ENCODE assay signal across 8 cellular contexts in the genomic region with DNA sequence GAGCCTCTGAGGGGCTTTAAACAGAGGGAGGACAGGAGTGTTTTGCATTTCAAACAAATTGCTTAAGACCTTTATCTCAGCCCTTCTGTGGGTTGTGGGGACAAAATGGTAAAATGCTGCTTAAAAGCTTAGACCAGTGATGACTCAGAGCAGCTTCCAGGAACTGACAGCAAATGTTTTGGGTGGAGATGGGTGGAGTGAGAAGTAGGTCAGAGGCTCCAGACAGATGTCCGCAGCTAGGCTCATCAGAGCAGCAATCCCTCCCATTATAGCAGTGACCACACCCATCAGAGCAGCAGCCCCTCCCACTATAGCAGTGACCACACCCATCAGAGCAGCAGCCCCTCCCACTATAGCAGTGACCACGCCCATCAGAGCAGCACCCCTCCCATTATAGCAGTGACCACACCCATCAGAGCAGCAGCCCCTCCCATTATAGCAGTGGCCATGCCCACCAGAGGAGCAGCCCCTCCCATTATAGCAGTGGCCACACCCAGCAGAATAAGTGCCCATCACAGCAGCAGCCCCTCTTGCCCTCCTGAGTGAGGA.
DNase-seq lines count a peak whose midpoint lies in the region; ATAC-seq and TF ChIP-seq lines count a peak whose summit lies in the region.

No MANE protein-coding gene starts in this region.

- H3K4me1 ChIP-seq in suprapubic skin (peaks cover 24% of the 10 kb centered on the region), neural progenitor cell (no peaks in the 10 kb centered on the region)

- WGBS in suprapubic skin, result 39% methylated on average over 2 of the region's 2 CpGs

- H3K36me3 Mint-ChIP-seq in neural progenitor cell, result no peaks in the 10 kb centered on the region

- DNase-seq in activated naive CD4-positive, alpha-beta T cell treated with Interleukin-2 at 50 U/mL for 16 hours, result peak; percentile 24
- no peak for DNase-seq in activated naive CD4-positive, alpha-beta T cell (lab: John Stamatoyannopoulos, UW)
- DNase-seq in activated CD4-positive, alpha-beta T cell treated with anti-CD3 and anti-CD28 coated beads for 48 hours, result peak; percentile 41
- DNase-seq in left ventricle myocardium superior (no peak), suprapubic skin (ENCODE audit: low spot score in 2 of 2) (no peak), neural progenitor cell (ENCODE audit: low spot score) (no peak)

- intact Hi-C loops in left ventricle myocardium superior (cut with micrococcal nuclease), result no loop called here

- H3K9ac ChIP-seq in neural progenitor cell, result no peak overlapping the region

- H3K36me3 ChIP-seq in suprapubic skin (no peaks in the 10 kb centered on the region), neural progenitor cell (no peaks in the 10 kb centered on the region)

- H3K27me3 Mint-ChIP-seq in neural progenitor cell (ENCODE audit: insufficient read depth, low read depth), result peaks cover 11% of the 10 kb centered on the region

- ATAC-seq in left ventricle myocardium superior (peak; percentile 75), HG02884 (IDR thresholded peaks at IDR 0.05; ENCODE audit: unreplicated experiment) (no peak), GM21619 (IDR thresholded peaks at IDR 0.05; ENCODE audit: unreplicated experiment) (no peak)

- H3K9me3 ChIP-seq in suprapubic skin (no peaks in the 10 kb centered on the region), neural progenitor cell (ENCODE audit: low read depth) (no peaks in the 10 kb centered on the region)

- no peaks in the 10 kb centered on the region for H3K79me2 ChIP-seq in neural progenitor cell (ENCODE audit: low read depth)

- H3F3A ChIP-seq in neural progenitor cell (ENCODE audit: low read depth), result no peaks in the 10 kb centered on the region

- TF ChIP-seq CTCF in suprapubic skin (IDR thresholded peaks at IDR 0.05) (no peak), neural progenitor cell (IDR thresholded peaks at IDR 0.05) (no peak)

- H3K27ac ChIP-seq in suprapubic skin, result peak overlapping the region; percentile 62
- H3K27ac ChIP-seq in neural progenitor cell, result no peak overlapping the region

- no peak overlapping the region for H3K27ac Mint-ChIP-seq in neural progenitor cell

- H3K4me1 Mint-ChIP-seq in neural progenitor cell, result no peaks in the 10 kb centered on the region

- no peaks in the 10 kb centered on the region for H3K9me3 Mint-ChIP-seq in neural progenitor cell

- H3K27me3 ChIP-seq in suprapubic skin (peaks cover 8% of the 10 kb centered on the region), neural progenitor cell (no peaks in the 10 kb centered on the region)

- TF ChIP-seq EP300 in suprapubic skin (IDR thresholded peaks at IDR 0.05), result no peak

- H3K4me3 Mint-ChIP-seq in neural progenitor cell, result no peak overlapping the region

- no peak overlapping the region for H3K4me2 ChIP-seq in neural progenitor cell

- no peak for TF ChIP-seq POLR2A in suprapubic skin (IDR thresholded peaks at IDR 0.05)

- H2AFZ ChIP-seq in neural progenitor cell (replicated peaks), result no peak overlapping the region

- no peaks in the 10 kb centered on the region for H4K20me1 ChIP-seq in neural progenitor cell (ENCODE audit: low read depth)

- H3K4me3 ChIP-seq in suprapubic skin, result no peak overlapping the region
- H3K4me3 ChIP-seq in neural progenitor cell, result no peak overlapping the region

Comparison
In these comparisons a context has a peak if more than half of its experiments do, and no peak if none do; other contexts are left out.
1. DNase-seq: peak in activated naive CD4-positive, alpha-beta T cell treated with Interleukin-2 at 50 U/mL for 16 hours (single experiment) and activated CD4-positive, alpha-beta T cell treated with anti-CD3 and anti-CD28 coated beads for 48 hours (single experiment); none in activated naive CD4-positive, alpha-beta T cell (0 of 4), left ventricle myocardium superior (single experiment), suprapubic skin (0 of 2) and neural progenitor cell (single experiment).